In genomic region chr5:132426525-132427138, GRCh38 we compare ENCODE assay signal across 1 cellular context.
TF ChIP-seq lines count a peak whose summit lies in the region.

No MANE protein-coding gene starts in this region.

TF ChIP-seq in K562, 482 proteins besides CTCF, POLR2A, EP300 and RAD21 (continued from another document and continues in another):
- TF ChIP-seq ZBTB40 (IDR thresholded peaks at IDR 0.05) = no peak
- no peak for TF ChIP-seq ZBTB40 (CRISPR knock-in tag; IDR thresholded peaks at IDR 0.05)
- TF ChIP-seq ZNF384 (IDR thresholded peaks at IDR 0.05; ENCODE audit: low read depth, low read length) = peak; percentile 17; the same call in 1 of the 2 replicates
- TF ChIP-seq POLR3G (IDR thresholded peaks at IDR 0.05; ENCODE audit: extremely low read depth, insufficient read length, insufficient replicate concordance) = no peak
- TF ChIP-seq NEUROD1 (IDR thresholded peaks at IDR 0.05; ENCODE audit: borderline replicate concordance, low read depth, low read length, partially characterized antibody) = peak; percentile 74
- TF ChIP-seq ZKSCAN1 (IDR thresholded peaks at IDR 0.05; ENCODE audit: low read depth, low read length) = peak; percentile 99
- peak; percentile 38; the same call in 1 of the 2 replicates for TF ChIP-seq PHB2 (IDR thresholded peaks at IDR 0.05; ENCODE audit: low read depth)
- TF ChIP-seq CTBP1 (IDR thresholded peaks at IDR 0.05; ENCODE audit: borderline replicate concordance) = peak; percentile 92
- TF ChIP-seq ZBTB9 (CRISPR knock-in tag; IDR thresholded peaks at IDR 0.05) = peak; percentile 82; the same call in 1 of the 2 replicates
- peak; percentile 42; the same call in 1 of the 2 replicates for TF ChIP-seq SUPT5H (IDR thresholded peaks at IDR 0.05)
- TF ChIP-seq ZNF318 (IDR thresholded peaks at IDR 0.05; ENCODE audit: borderline replicate concordance in 1 of 2, low read depth in 1 of 2) = peak in 1 of 2 experiments; percentile 69; a peak in 1 of 4 replicates
- TF ChIP-seq MTA1 (IDR thresholded peaks at IDR 0.05; ENCODE audit: borderline replicate concordance) = peak; percentile 17; the same call in 1 of the 2 replicates
- TF ChIP-seq HCFC1 (IDR thresholded peaks at IDR 0.05; ENCODE audit: low read depth, low read length) = peak; percentile 38
- TF ChIP-seq REST (CRISPR knock-in tag; IDR thresholded peaks at IDR 0.05; ENCODE audit: low read depth) = peak; percentile 73
- TF ChIP-seq KDM2B (CRISPR knock-in tag; IDR thresholded peaks at IDR 0.05) = 0 out of 2 replicates have a peak, but pooled peaks have one; percentile 30
- peak; percentile 93 for TF ChIP-seq ARID1B (IDR thresholded peaks at IDR 0.05)
- no peak for TF ChIP-seq NONO (IDR thresholded peaks at IDR 0.05; ENCODE audit: low read depth in 2 of 2, low read length in 1 of 2)
- TF ChIP-seq ZFP36 (IDR thresholded peaks at IDR 0.05; ENCODE audit: low read depth, low read length, partially characterized antibody) = peak; percentile 34
- TF ChIP-seq RBFOX2 (IDR thresholded peaks at IDR 0.05; ENCODE audit: low read depth, low read length) = peak; percentile 76
- peak; percentile 36; the same call in 1 of the 2 replicates for TF ChIP-seq DEAF1 (CRISPR knock-in tag; IDR thresholded peaks at IDR 0.05)
- no peak for TF ChIP-seq ZNF41 (CRISPR knock-in tag; conservative IDR thresholded peaks at IDR 0.05)
